Comparison of ENCODE assay signal across 15 cellular contexts in genomic region chr13:73189365-73189764, GRCh38.
DNase-seq lines count a peak whose midpoint lies in the region; ATAC-seq and TF ChIP-seq lines count a peak whose summit lies in the region.
"Had no signal": no experiment of that assay in that cellular context is flagged by ENCODE, and none has a peak within 500 bp of the region (broad histone marks: within the 10 kb centered on the region; RNA-seq: fewer than 3 reads in every experiment).

No MANE protein-coding gene starts in this region.

- H3K4me3 Mint-ChIP-seq in GM23338: no peak overlapping the region

- H3K27me3 ChIP-seq in GM23338 (ENCODE audit: insufficient read depth): no peaks in the 10 kb centered on the region
- no peaks in the 10 kb centered on the region for H3K27me3 ChIP-seq in mammary epithelial cell (ENCODE audit: insufficient read depth, low read length)
- no peaks in the 10 kb centered on the region for H3K27me3 ChIP-seq in iPS-20b (ENCODE audit: insufficient read depth, low read length)
- H3K27me3 ChIP-seq in prostate gland (replicated peaks; ENCODE audit: insufficient read depth): no peaks in the 10 kb centered on the region

- WGBS in mammary epithelial cell (ENCODE audit: low coverage, missing lambda C conversion rate): 25% methylated on average over 2 of the region's 2 CpGs
- 26% methylated on average over 2 of the region's 2 CpGs for WGBS in prostate gland

- H3K9me3 ChIP-seq in mammary epithelial cell (replicated peaks; ENCODE audit: insufficient read depth, low read length): no peaks in the 10 kb centered on the region
- no peaks in the 10 kb centered on the region for H3K9me3 ChIP-seq in iPS-20b (ENCODE audit: insufficient read depth, low read depth, low read length)
- H3K9me3 ChIP-seq in prostate gland: no peaks in the 10 kb centered on the region

- H3K4me3 ChIP-seq in GM23338 (no peak overlapping the region), mammary epithelial cell (replicated peaks in 1 of 3; ENCODE audit: insufficient read depth in 1 of 3, low read depth in 2 of 3, low read length in 3 of 3) (no peak overlapping the region), iPS-20b (ENCODE audit: low read length) (peak overlapping the region; percentile 6; the same call in 1 of the 2 replicates), prostate gland (no peak overlapping the region)
- H3K4me3 ChIP-seq: GM12878, K562 had no signal

- H4K20me1 ChIP-seq in GM23338 (replicated peaks; ENCODE audit: insufficient read depth) (no peaks in the 10 kb centered on the region), mammary epithelial cell (ENCODE audit: insufficient read depth, low read length) (no peaks in the 10 kb centered on the region)

- H3K9me2 ChIP-seq in GM23338 (ENCODE audit: insufficient read depth): no peaks in the 10 kb centered on the region

- CTCF ChIA-PET in mammary epithelial cell (lab: Charles Lee; ENCODE audit: low non-redundant PET): interaction anchor here (0.5 kb wide), 1 partner anchor 487 kb away, joined by 9 read pairs; no protein-coding TSS in a partner anchor

- intact Hi-C loops in mammary epithelial cell (cut with micrococcal nuclease) (no loop called here), prostate gland (cut with DNase I) (no loop called here)

- H3K27ac ChIP-seq in GM23338 (ENCODE audit: low read depth): no peak overlapping the region
- H3K27ac ChIP-seq in mammary epithelial cell (ENCODE audit: insufficient read depth, low read depth, low read length): peak overlapping the region; percentile 18
- H3K27ac ChIP-seq in iPS-20b (ENCODE audit: low read length): no peak overlapping the region
- H3K27ac ChIP-seq in prostate gland: no peak overlapping the region

- ATAC-seq in GM23338: no peak
- no peak for ATAC-seq in GM18505 (IDR thresholded peaks at IDR 0.05; ENCODE audit: unreplicated experiment)
- ATAC-seq in GM19023 (IDR thresholded peaks at IDR 0.05; ENCODE audit: unreplicated experiment): no peak
- no peak for ATAC-seq in GM18511 (IDR thresholded peaks at IDR 0.05; ENCODE audit: unreplicated experiment)
- ATAC-seq: GM12878, K562, Right ventricle myocardium inferior had no signal

- H3K36me3 ChIP-seq in GM23338 (ENCODE audit: insufficient read depth): no peaks in the 10 kb centered on the region
- H3K36me3 ChIP-seq in mammary epithelial cell (ENCODE audit: insufficient read depth, low read length): no peaks in the 10 kb centered on the region
- H3K36me3 ChIP-seq in iPS-20b (ENCODE audit: insufficient read depth, low read depth, low read length): no peaks in the 10 kb centered on the region
- no peaks in the 10 kb centered on the region for H3K36me3 ChIP-seq in prostate gland

- H3K4me1 Mint-ChIP-seq in GM23338: peaks cover 13% of the 10 kb centered on the region

- H3K36me3 Mint-ChIP-seq in GM23338 (ENCODE audit: low read depth): no peaks in the 10 kb centered on the region

- H3K4me2 ChIP-seq in GM23338 (no peak overlapping the region), mammary epithelial cell (ENCODE audit: insufficient read depth, low read depth, low read length) (peak overlapping the region; percentile 41)

- peaks cover 3% of the 10 kb centered on the region for H3K27me3 Mint-ChIP-seq in GM23338 (ENCODE audit: insufficient read depth, low read depth, poor library complexity)

- H2AFZ ChIP-seq in GM23338 (0 out of 2 replicates have a peak overlapping the region, but pooled peaks have one; percentile 19), mammary epithelial cell (ENCODE audit: low read depth, low read length) (peak overlapping the region; percentile 11)

- dilution Hi-C loops in mammary epithelial cell (cut with HindIII; ENCODE audit: low sequenced_read_pairs): no loop called here

- no peaks in the 10 kb centered on the region for H3F3A ChIP-seq in GM23338 (replicated peaks; ENCODE audit: low read depth)

- no peak for TF ChIP-seq CTCF in GM23338 (conservative IDR thresholded peaks at IDR 0.05; ENCODE audit: low read depth in 2 of 2)
- no peak for TF ChIP-seq CTCF in mammary epithelial cell (conservative IDR thresholded peaks at IDR 0.05 in 1 of 2, IDR thresholded peaks at IDR 0.05 in 1 of 2; ENCODE audit: extremely low read depth in 1 of 2, insufficient read depth in 1 of 2, low read depth in 1 of 2, low read length in 2 of 2)
- TF ChIP-seq CTCF in prostate gland (IDR thresholded peaks at IDR 0.05): no peak

- in situ Hi-C loops in mammary epithelial cell (cut with MboI; ENCODE audit: low sequenced_read_pairs in 2 of 2): no loop called here

- H3K4me1 ChIP-seq in GM23338 (ENCODE audit: insufficient read depth) (no peaks in the 10 kb centered on the region), mammary epithelial cell (ENCODE audit: insufficient read depth, low read length) (peaks cover 21% of the 10 kb centered on the region), iPS-20b (ENCODE audit: insufficient read depth, low read length) (peaks cover 9% of the 10 kb centered on the region; the same call in 1 of the 2 replicates), prostate gland (replicated peaks) (no peaks in the 10 kb centered on the region)

- BruUV-seq in mammary epithelial cell (replicated peaks; lab: Mats Ljungman, UMichigan): no TSS peak

- H3K9ac ChIP-seq in mammary epithelial cell (ENCODE audit: insufficient read depth, low read length) (no peak overlapping the region), iPS-20b (ENCODE audit: low read depth, low read length) (no peak overlapping the region)

- H3K79me2 ChIP-seq in GM23338 (replicated peaks; ENCODE audit: insufficient read depth): no peaks in the 10 kb centered on the region
- no peaks in the 10 kb centered on the region for H3K79me2 ChIP-seq in mammary epithelial cell (ENCODE audit: insufficient read depth, low read length)

- no peak overlapping the region for H3K27ac Mint-ChIP-seq in GM23338

- no peak for DNase-seq in GM23338 (ENCODE audit: low spot score)
- DNase-seq in mammary epithelial cell: peak; percentile 69
- DNase-seq in prostate gland (ENCODE audit: low spot score): peak; percentile 56
- no peak for DNase-seq in NAMALWA (ENCODE audit: low spot score)
- DNase-seq: DMS79, NCI-H1092 treated with DMSO at 0.1 percent for 48 hours, NCI-H1694 treated with DMSO at 0.1 percent for 48 hours, NCI-H748 treated with DMSO at 0.1 percent for 48 hours had no signal

- TF ChIP-seq POLR2A in prostate gland (IDR thresholded peaks at IDR 0.05) (no peak), GM18505 (IDR thresholded peaks at IDR 0.05; ENCODE audit: borderline replicate concordance, extremely low read depth, insufficient read depth, insufficient read length) (no peak)

- H3K9me3 Mint-ChIP-seq in GM23338: no peaks in the 10 kb centered on the region

TF ChIP-seq in GM23338, 12 proteins besides CTCF, POLR2A, EP300 and RAD21 (continues in another document):
- TF ChIP-seq REST (IDR thresholded peaks at IDR 0.05; ENCODE audit: unreplicated experiment) (no peak), ETS1 (IDR thresholded peaks at IDR 0.05) (no peak), EZH2phosphoT487 (IDR thresholded peaks at IDR 0.05; ENCODE audit: unreplicated experiment) (no peak), POLR2AphosphoS5 (IDR thresholded peaks at IDR 0.05; ENCODE audit: low read depth) (no peak), STAT1 (IDR thresholded peaks at IDR 0.05; ENCODE audit: unreplicated experiment) (no peak), EZH2 (IDR thresholded peaks at IDR 0.05; ENCODE audit: low read depth, unreplicated experiment) (no peak)

Comparison
In these comparisons a context has a peak if more than half of its experiments do, and no peak if none do; other contexts are left out.
1. DNase-seq: peak in mammary epithelial cell (single experiment) and prostate gland (single experiment); none in GM23338 (single experiment) and NAMALWA (single experiment).